Comparison of ENCODE assay signal across 1 cellular context in the genomic region with DNA sequence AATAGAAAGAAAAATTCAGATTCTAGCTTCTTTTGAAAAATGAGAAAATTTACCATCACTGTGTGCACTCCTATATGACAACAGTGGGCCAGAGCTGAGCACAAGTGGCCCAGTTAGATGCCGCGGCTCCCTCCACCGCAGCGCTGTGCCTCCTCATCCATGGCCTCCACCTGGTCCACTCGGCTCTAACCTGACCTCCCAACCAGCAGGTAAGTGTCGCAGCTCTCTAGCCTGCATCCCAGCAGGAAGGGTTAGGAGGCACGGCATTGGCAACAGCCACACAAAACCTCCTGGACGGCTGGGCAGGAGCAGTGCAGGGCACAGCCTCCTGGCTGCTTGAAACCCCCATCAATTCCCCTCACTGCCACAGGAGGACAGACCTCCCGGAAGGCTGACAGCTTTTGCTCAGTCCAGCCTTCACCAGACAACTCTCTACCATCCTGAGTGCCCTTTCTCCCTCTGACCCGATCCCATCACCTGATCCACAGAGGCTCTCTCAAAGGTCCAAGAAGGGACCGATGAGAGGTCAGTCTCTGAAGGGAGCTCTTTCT.
TF ChIP-seq lines count a peak whose summit lies in the region.

No MANE protein-coding gene starts in this region.

TF ChIP-seq in GM23338, 12 proteins besides CTCF, POLR2A, EP300 and RAD21 (continued from another document):
- TF ChIP-seq REST (IDR thresholded peaks at IDR 0.05; ENCODE audit: unreplicated experiment): no peak
- TF ChIP-seq, protein P1, sequence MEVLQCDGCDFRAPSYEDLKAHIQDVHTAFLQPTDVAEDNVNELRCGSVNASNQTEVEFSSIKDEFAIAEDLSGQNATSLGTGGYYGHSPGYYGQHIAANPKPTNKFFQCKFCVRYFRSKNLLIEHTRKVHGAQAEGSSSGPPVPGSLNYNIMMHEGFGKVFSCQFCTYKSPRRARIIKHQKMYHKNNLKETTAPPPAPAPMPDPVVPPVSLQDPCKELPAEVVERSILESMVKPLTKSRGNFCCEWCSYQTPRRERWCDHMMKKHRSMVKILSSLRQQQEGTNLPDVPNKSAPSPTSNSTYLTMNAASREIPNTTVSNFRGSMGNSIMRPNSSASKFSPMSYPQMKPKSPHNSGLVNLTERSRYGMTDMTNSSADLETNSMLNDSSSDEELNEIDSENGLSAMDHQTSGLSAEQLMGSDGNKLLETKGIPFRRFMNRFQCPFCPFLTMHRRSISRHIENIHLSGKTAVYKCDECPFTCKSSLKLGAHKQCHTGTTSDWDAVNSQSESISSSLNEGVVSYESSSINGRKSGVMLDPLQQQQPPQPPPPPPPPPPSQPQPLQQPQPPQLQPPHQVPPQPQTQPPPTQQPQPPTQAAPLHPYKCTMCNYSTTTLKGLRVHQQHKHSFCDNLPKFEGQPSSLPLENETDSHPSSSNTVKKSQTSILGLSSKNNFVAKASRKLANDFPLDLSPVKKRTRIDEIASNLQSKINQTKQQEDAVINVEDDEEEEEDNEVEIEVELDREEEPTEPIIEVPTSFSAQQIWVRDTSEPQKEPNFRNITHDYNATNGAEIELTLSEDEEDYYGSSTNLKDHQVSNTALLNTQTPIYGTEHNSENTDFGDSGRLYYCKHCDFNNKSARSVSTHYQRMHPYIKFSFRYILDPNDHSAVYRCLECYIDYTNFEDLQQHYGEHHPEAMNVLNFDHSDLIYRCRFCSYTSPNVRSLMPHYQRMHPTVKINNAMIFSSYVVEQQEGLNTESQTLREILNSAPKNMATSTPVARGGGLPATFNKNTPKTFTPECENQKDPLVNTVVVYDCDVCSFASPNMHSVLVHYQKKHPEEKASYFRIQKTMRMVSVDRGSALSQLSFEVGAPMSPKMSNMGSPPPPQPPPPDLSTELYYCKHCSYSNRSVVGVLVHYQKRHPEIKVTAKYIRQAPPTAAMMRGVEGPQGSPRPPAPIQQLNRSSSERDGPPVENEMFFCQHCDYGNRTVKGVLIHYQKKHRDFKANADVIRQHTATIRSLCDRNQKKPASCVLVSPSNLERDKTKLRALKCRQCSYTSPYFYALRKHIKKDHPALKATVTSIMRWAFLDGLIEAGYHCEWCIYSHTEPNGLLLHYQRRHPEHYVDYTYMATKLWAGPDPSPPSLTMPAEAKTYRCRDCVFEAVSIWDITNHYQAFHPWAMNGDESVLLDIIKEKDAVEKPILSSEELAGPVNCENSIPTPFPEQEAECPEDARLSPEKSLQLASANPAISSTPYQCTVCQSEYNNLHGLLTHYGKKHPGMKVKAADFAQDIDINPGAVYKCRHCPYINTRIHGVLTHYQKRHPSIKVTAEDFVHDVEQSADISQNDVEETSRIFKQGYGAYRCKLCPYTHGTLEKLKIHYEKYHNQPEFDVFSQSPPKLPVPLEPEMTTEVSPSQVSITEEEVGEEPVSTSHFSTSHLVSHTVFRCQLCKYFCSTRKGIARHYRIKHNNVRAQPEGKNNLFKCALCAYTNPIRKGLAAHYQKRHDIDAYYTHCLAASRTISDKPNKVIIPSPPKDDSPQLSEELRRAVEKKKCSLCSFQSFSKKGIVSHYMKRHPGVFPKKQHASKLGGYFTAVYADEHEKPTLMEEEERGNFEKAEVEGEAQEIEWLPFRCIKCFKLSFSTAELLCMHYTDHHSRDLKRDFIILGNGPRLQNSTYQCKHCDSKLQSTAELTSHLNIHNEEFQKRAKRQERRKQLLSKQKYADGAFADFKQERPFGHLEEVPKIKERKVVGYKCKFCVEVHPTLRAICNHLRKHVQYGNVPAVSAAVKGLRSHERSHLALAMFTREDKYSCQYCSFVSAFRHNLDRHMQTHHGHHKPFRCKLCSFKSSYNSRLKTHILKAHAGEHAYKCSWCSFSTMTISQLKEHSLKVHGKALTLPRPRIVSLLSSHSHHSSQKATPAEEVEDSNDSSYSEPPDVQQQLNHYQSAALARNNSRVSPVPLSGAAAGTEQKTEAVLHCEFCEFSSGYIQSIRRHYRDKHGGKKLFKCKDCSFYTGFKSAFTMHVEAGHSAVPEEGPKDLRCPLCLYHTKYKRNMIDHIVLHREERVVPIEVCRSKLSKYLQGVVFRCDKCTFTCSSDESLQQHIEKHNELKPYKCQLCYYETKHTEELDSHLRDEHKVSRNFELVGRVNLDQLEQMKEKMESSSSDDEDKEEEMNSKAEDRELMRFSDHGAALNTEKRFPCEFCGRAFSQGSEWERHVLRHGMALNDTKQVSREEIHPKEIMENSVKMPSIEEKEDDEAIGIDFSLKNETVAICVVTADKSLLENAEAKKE (CRISPR knock-in tag; IDR thresholded peaks at IDR 0.05): no peak
